Comparison of ENCODE assay signal across 1 cellular context in the genomic region with DNA sequence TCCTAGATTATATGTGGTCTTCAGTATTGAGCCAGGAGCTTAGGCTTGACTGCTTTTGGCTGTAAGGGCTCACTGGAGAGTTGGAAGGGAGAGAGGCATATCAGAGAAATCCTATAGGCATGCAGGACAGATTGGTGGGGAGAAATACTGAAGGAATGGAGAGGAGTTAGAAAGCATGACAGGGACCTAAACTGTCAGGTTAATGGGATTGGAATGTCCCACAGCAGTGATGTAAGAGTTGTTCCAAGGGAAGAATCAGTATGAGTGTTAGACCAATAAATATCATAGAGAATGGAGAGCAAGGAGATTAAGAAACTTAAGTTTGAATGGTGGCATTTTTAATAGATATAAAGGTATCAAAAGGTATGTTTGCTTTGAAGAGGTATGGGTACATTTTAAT.
TF ChIP-seq lines count a peak whose summit lies in the region.

No MANE protein-coding gene starts in this region.

TF ChIP-seq in SK-N-SH, 30 proteins besides CTCF, POLR2A, EP300 and RAD21 (continued from another document):
- TF ChIP-seq, protein P1, sequence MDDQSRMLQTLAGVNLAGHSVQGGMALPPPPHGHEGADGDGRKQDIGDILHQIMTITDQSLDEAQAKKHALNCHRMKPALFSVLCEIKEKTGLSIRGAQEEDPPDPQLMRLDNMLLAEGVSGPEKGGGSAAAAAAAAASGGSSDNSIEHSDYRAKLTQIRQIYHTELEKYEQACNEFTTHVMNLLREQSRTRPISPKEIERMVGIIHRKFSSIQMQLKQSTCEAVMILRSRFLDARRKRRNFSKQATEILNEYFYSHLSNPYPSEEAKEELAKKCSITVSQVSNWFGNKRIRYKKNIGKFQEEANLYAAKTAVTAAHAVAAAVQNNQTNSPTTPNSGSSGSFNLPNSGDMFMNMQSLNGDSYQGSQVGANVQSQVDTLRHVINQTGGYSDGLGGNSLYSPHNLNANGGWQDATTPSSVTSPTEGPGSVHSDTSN (IDR thresholded peaks at IDR 0.05) = no peak
